21 cellular contexts compared by ENCODE assay signal in genomic region chr18:26722582-26722931, GRCh38.
"Had no signal": no experiment of that assay in that cellular context is flagged by ENCODE, and none has a peak within 500 bp of the region (broad histone marks: within the 10 kb centered on the region; RNA-seq: fewer than 3 reads in every experiment).

No MANE protein-coding gene starts in this region.

- H3K4me1 ChIP-seq: SJCRH30 had no signal

- FAIRE-seq: HTR-8/SVneo had no signal

- H3K9me3 ChIP-seq: SJCRH30 had no signal

- H3K36me3 ChIP-seq: SJCRH30 had no signal

- H3K4me3 ChIP-seq: SJCRH30 had no signal

- H3K27me3 ChIP-seq: SJCRH30 had no signal

- H3K27ac ChIP-seq: HL-60, SJCRH30 had no signal

- DNase-seq: KBM-7; MV-4-11; NCI-H1048; NCI-H1105; NCI-H1436 treated with DMSO at 0.1 percent for 48 hours; NCI-H1694; NCI-H187 treated with DMSO at 0.1 percent for 48 hours; NCI-H2029 treated with DMSO at 0.1 percent for 48 hours; NCI-H2171 treated with DMSO at 0.1 percent for 48 hours; NCI-H2227 treated with DMSO at 0.1 percent for 48 hours; NCI-H526 treated with DMSO at 0.1 percent for 48 hours; NCI-H748 treated with DMSO at 0.1 percent for 48 hours; NK-92 treated with Interleukin-12 subunit alpha and Interleukin-12 subunit beta, amount 100 ng/mL, for 24 hours; PC-3; SHP77 treated with DMSO at 0.1 percent for 48 hours; SJCRH30 had no signal

- ATAC-seq: Panc1, PC-3, Right ventricle myocardium inferior, SK-N-SH treated with all-trans-retinoic acid at 6 μM for 48 hours had no signal
